Comparison of ENCODE assay signal across 32 cellular contexts in genomic region chrX:124986284-124986683, GRCh38. TPM values are rescaled to one million over a fixed set of nuclear protein-coding genes. Genes with fewer than 3 reads are reported as not detected.
"Had no signal": no experiment of that assay in that cellular context is flagged by ENCODE, and none has a peak within 500 bp of the region (broad histone marks: within the 10 kb centered on the region; RNA-seq: fewer than 3 reads in every experiment).

No MANE protein-coding gene starts in this region.

- H3K27me3 Mint-ChIP-seq: dendritic cell treated with granulocyte-macrophage colony-stimulating factor and Interleukin-4, amounts not matched to agents 40 ng/mL and 50 ng/mL, for 4 days; effector memory CD8-positive, alpha-beta T cell had no signal

- FAIRE-seq: endometrium, endothelial cell of umbilical vein, frontal cortex had no signal

- H3K4me2 ChIP-seq: hepatocyte had no signal

- H3K4me3 ChIP-seq: colonic mucosa, coronary artery, dorsolateral prefrontal cortex, esophagus muscularis mucosa, esophagus squamous epithelium, gastrocnemius medialis, gastroesophageal sphincter, heart left ventricle, heart right ventricle, hepatocyte had no signal

- H3K36me3 ChIP-seq: colonic mucosa, esophagus muscularis mucosa, esophagus squamous epithelium, gastrocnemius medialis, gastroesophageal sphincter, heart left ventricle, heart right ventricle had no signal

- H3K4me3 Mint-ChIP-seq: dendritic cell treated with granulocyte-macrophage colony-stimulating factor and Interleukin-4, amounts not matched to agents 40 ng/mL and 50 ng/mL, for 4 days; effector memory CD8-positive, alpha-beta T cell; endodermal cell had no signal

- H3K27ac Mint-ChIP-seq: dendritic cell treated with granulocyte-macrophage colony-stimulating factor and Interleukin-4, amounts not matched to agents 40 ng/mL and 50 ng/mL, for 4 days; effector memory CD8-positive, alpha-beta T cell; endodermal cell had no signal

- H2AFZ ChIP-seq: hepatocyte had no signal

- H3K9me3 Mint-ChIP-seq: dendritic cell treated with granulocyte-macrophage colony-stimulating factor and Interleukin-4, amounts not matched to agents 40 ng/mL and 50 ng/mL, for 4 days; effector memory CD8-positive, alpha-beta T cell; endodermal cell had no signal

- H3K79me2 ChIP-seq: hepatocyte had no signal

- H3K9me3 ChIP-seq: colonic mucosa, esophagus muscularis mucosa, esophagus squamous epithelium, gastrocnemius medialis, gastroesophageal sphincter, heart left ventricle, heart right ventricle had no signal

- H3K27ac ChIP-seq: colonic mucosa, coronary artery, dorsolateral prefrontal cortex, epithelial cell of prostate, esophagus muscularis mucosa, esophagus squamous epithelium, foreskin keratinocyte, gastrocnemius medialis, gastroesophageal sphincter, heart left ventricle, heart right ventricle, hepatocyte had no signal

- H3K27me3 ChIP-seq: colonic mucosa, esophagus muscularis mucosa, esophagus squamous epithelium, foreskin keratinocyte, gastrocnemius medialis, gastroesophageal sphincter, heart left ventricle, heart right ventricle, hepatocyte had no signal

- DNase-seq: colonic mucosa; cortex of kidney; dermis blood vessel endothelial cell; dorsolateral prefrontal cortex; effector CD4-positive, alpha-beta T cell; effector CD8-positive, alpha-beta T cell; effector memory CD4-positive, alpha-beta T cell; effector memory CD8-positive, alpha-beta T cell; endodermal cell; erythroblast; esophagus squamous epithelium; foreskin fibroblast; foreskin keratinocyte; foreskin melanocyte; gastrocnemius medialis; glutamatergic neuron; head of caudate nucleus; heart right ventricle had no signal

- H3K4me1 ChIP-seq: colonic mucosa, esophagus muscularis mucosa, esophagus squamous epithelium, foreskin keratinocyte, gastrocnemius medialis, gastroesophageal sphincter, heart left ventricle, heart right ventricle had no signal

- ATAC-seq: effector memory CD8-positive, alpha-beta T cell; esophagus mucosa; foreskin keratinocyte; gastrocnemius medialis; gastroesophageal sphincter; heart left ventricle; heart right ventricle had no signal

RNA-seq across cellular contexts. Expression of gene TENM1, which starts 22.7 kb away (rescaled TPM):
- total RNA-seq: dermis blood vessel endothelial cell, dermis microvascular lymphatic vessel endothelial cell, endothelial cell of umbilical vein, fibroblast of villous mesenchyme, foreskin keratinocyte, glomerular endothelial cell had no signal
- polyA plus RNA-seq: endothelial cell of umbilical vein, foreskin keratinocyte had no signal
